8 cellular contexts compared by ENCODE assay signal in the genomic region with DNA sequence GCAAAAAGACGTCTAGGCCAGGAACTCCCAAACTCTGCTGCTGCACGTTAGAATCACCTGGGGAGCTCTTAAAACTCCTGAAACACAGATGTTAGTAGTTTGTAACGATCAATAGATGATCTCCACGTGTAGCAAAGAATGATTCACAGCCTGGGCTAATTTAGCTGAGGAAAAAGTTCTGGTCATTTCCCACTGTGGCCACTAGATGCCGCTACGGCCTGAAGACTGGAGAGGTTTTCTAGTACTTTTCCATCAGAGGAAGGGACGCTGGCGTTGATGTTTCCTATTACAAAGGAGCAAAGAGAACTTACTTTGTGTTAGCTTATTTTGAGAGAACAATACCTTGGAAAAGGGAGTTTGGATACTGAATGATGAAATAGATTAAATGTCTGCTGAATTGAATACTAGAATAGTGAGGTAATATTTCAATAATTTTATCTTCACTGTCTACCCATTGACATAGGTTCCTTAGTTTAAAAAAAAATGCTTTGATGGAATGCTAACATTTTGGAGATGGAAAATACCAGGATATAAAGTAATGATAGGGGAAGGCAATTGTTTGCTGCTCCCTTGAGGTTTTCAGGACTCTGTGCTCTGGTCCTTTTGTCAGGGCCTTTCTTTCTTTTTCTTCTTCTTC.
DNase-seq lines count a peak whose midpoint lies in the region; ATAC-seq lines count a peak whose summit lies in the region.

No MANE protein-coding gene starts in this region.

- DNase-seq in AML-193 (lab: John Stamatoyannopoulos, UW): peak; percentile 80 to 82
- DNase-seq in GM19238 (ENCODE audit: insufficient read length, low spot score): peak; percentile 42
- peak; percentile 54 to 75 for DNase-seq in NCI-H446 (lab: John Stamatoyannopoulos, UW)
- peak; percentile 76 for DNase-seq in cerebellar cortex (ENCODE audit: low spot score)
- DNase-seq in left kidney (ENCODE audit: low read depth, low spot score): peak; percentile 90
- DNase-seq in stimulated activated CD4-positive, alpha-beta T cell treated with anti-CD3 and anti-CD28 coated beads, Interleukin-4, amount 100 ng/mL, for 4 hours: peak; percentile 64 to 68

- peak; percentile 75 for ATAC-seq in HG03439 (IDR thresholded peaks at IDR 0.05; ENCODE audit: unreplicated experiment)
- peak; percentile 69 to 74 for ATAC-seq in activated CD4-positive, CD25-positive, alpha-beta regulatory T cell treated with anti-CD3 and anti-CD28 coated beads, Interleukin-2, amount 50 U/mL, for 24 hours

Comparison
In these comparisons a context has a peak if more than half of its experiments do, and no peak if none do; other contexts are left out.
1. Peak in every context shown above with its lines: DNase-seq and ATAC-seq.